13 cellular contexts compared by ENCODE assay signal in the genomic region with DNA sequence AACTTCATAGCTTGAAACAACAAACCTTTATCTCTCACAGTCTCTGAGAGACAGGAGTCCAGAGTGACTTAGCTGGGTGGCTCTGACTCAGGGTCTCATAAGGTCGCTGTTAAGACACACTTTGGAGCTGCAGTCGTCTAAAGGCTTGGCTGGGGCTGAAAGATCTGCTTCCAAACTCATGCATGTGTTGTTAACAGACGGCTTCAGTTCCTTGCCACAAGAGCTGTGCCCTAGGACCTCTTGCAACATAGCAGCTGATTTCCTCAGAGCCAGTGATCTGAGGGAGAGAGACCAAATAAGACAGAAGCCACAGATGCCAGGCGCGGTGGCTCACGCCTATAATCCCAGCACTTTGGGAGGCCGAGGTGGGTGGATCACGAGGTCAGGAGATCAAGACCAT.
DNase-seq lines count a peak whose midpoint lies in the region; ATAC-seq and TF ChIP-seq lines count a peak whose summit lies in the region.
"Had no signal": no experiment of that assay in that cellular context is flagged by ENCODE, and none has a peak within 500 bp of the region (broad histone marks: within the 10 kb centered on the region; RNA-seq: fewer than 3 reads in every experiment).

No MANE protein-coding gene starts in this region.

- in situ Hi-C loops in GM23248 (cut with MboI) = no loop called here

- H3K9me3 Mint-ChIP-seq in activated CD8-positive, alpha-beta T cell treated with anti-CD3 and anti-CD28 coated beads, Interleukin-2, amount 10 ng/mL, durations not matched to agents 7 days and 5 days (ENCODE audit: insufficient read depth) = peaks cover 5% of the 10 kb centered on the region

- no peaks in the 10 kb centered on the region for H3K27me3 ChIP-seq in GM23248 (replicated peaks; ENCODE audit: insufficient read depth)
- H3K27me3 ChIP-seq in gastroesophageal sphincter = no peaks in the 10 kb centered on the region
- no peaks in the 10 kb centered on the region for H3K27me3 ChIP-seq in psoas muscle (ENCODE audit: insufficient read depth in 3 of 3, low read length in 2 of 3)
- H3K27me3 ChIP-seq: dorsolateral prefrontal cortex, foreskin keratinocyte had no signal

- no peaks in the 10 kb centered on the region for H4K20me1 ChIP-seq in GM23248 (ENCODE audit: insufficient read depth)

- TF ChIP-seq POLR2A in gastroesophageal sphincter (IDR thresholded peaks at IDR 0.05) = no peak

- H3K9me2 ChIP-seq in GM23248 (ENCODE audit: insufficient read depth) = no peaks in the 10 kb centered on the region

- H3K36me3 Mint-ChIP-seq in activated CD8-positive, alpha-beta T cell treated with anti-CD3 and anti-CD28 coated beads, Interleukin-2, amount 10 ng/mL, durations not matched to agents 7 days and 5 days (ENCODE audit: low read depth) = peaks cover 19% of the 10 kb centered on the region

- 18 to 21% methylated on average over 8 of the region's 8 CpGs for WGBS in GM23248 (ENCODE audit: low coverage in 1 of 2, low lambda C conversion rate in 2 of 2, missing lambda C conversion rate in 2 of 2), 2 experiments
- WGBS in gastroesophageal sphincter (ENCODE audit: low coverage in 1 of 2), 2 donors = 72 to 80% methylated on average over 1 to 3 of the region's 8 CpGs
- 41 to 61% (median 46%) methylated on average over 6 to 8 of the region's 8 CpGs for WGBS in psoas muscle, 3 donors

- H2AFZ ChIP-seq in GM23248 = peak overlapping the region; percentile 6; the same call in 1 of the 2 replicates

- no peak overlapping the region for H3K9ac ChIP-seq in GM23248

- H3K36me3 ChIP-seq in GM23248 (ENCODE audit: low read depth) = no peaks in the 10 kb centered on the region
- H3K36me3 ChIP-seq in gastroesophageal sphincter = no peaks in the 10 kb centered on the region
- H3K36me3 ChIP-seq in psoas muscle (ENCODE audit: insufficient read depth in 1 of 2, low read depth in 1 of 2) = no peaks in the 10 kb centered on the region

- no peak overlapping the region for H3K4me3 ChIP-seq in GM23248
- no peak overlapping the region for H3K4me3 ChIP-seq in gastroesophageal sphincter
- no peak overlapping the region for H3K4me3 ChIP-seq in psoas muscle
- H3K4me3 ChIP-seq: dorsolateral prefrontal cortex had no signal

- TF ChIP-seq EP300 in gastroesophageal sphincter (IDR thresholded peaks at IDR 0.05) = no peak

- intact Hi-C loops in psoas muscle (cut with DNase I) = no loop called here
- intact Hi-C loops in left colon (cut with DNase I, micrococcal nuclease) = no loop called here

- H3K27ac ChIP-seq in GM23248 = peak overlapping the region; percentile 49
- no peak overlapping the region for H3K27ac ChIP-seq in gastroesophageal sphincter
- H3K27ac ChIP-seq in psoas muscle = no peak overlapping the region
- H3K27ac ChIP-seq: foreskin keratinocyte had no signal

- peaks cover 16% of the 10 kb centered on the region for H3F3A ChIP-seq in GM23248 (ENCODE audit: insufficient read depth)

- H3K79me2 ChIP-seq in GM23248 (ENCODE audit: insufficient read depth) = no peaks in the 10 kb centered on the region

- TF ChIP-seq CTCF in gastroesophageal sphincter (IDR thresholded peaks at IDR 0.05) (no peak), psoas muscle (IDR thresholded peaks at IDR 0.05) (no peak)

- POLR2A ChIA-PET in activated CD8-positive, alpha-beta T cell treated with anti-CD3 and anti-CD28 coated beads, Interleukin-2, amount 10 ng/mL, durations not matched to agents 7 days and 5 days (lab: Charles Lee) = no interaction called here

- no peaks in the 10 kb centered on the region for H3K4me1 Mint-ChIP-seq in activated CD8-positive, alpha-beta T cell treated with anti-CD3 and anti-CD28 coated beads, Interleukin-2, amount 10 ng/mL, durations not matched to agents 7 days and 5 days (ENCODE audit: low read depth)
- H3K4me1 Mint-ChIP-seq: stimulated activated naive B cell treated with anti-CD40 and anti-IgM and Interleukin-4, amounts not matched to agents 10 μg/mL and 1 μg/mL and 100 μg/mL, for 72 hours had no signal

- no peak overlapping the region for H3K4me2 ChIP-seq in GM23248 (ENCODE audit: unreplicated experiment)

- DNase-seq in GM23248 (peak; percentile 73), SIG-M5 treated with dmso at 0.1 percent for 504 hours (lab: John Stamatoyannopoulos, UW; ENCODE audit: unreplicated experiment) (peak; percentile 98), psoas muscle (peak; percentile 47 to 63), left colon (no peak), DMS79 treated with DMSO at 0.1 percent for 48 hours (lab: John Stamatoyannopoulos, UW) (no peak)
- DNase-seq in stimulated activated CD4-positive, alpha-beta T cell treated with anti-CD3 and anti-CD28 coated beads, Interleukin-2, amount 100 ng/mL, for 48 hours = no peak
- DNase-seq in activated CD8-positive, alpha-beta T cell treated with anti-CD3 and anti-CD28 coated beads, Interleukin-2, amount 10 ng/mL, durations not matched to agents 7 days and 5 days = no peak
- DNase-seq: activated CD4-positive, alpha-beta T cell treated with anti-CD3 and anti-CD28 coated beads, Interleukin-2, amount 50 U/mL, for 1 hour; dorsolateral prefrontal cortex; foreskin keratinocyte; NCI-H69; stimulated activated naive B cell treated with anti-CD40 and anti-IgM and Interleukin-4, amounts not matched to agents 10 μg/mL and 1 μg/mL and 100 μg/mL, for 72 hours had no signal

- H3K4me1 ChIP-seq in GM23248 (ENCODE audit: insufficient read depth) (peaks cover 25% of the 10 kb centered on the region), gastroesophageal sphincter (no peaks in the 10 kb centered on the region), psoas muscle (no peaks in the 10 kb centered on the region)

- H3K9me3 ChIP-seq in GM23248 (ENCODE audit: low read depth) (no peaks in the 10 kb centered on the region), gastroesophageal sphincter (no peaks in the 10 kb centered on the region), psoas muscle (no peaks in the 10 kb centered on the region)

- ATAC-seq in gastroesophageal sphincter = peak; percentile 70
- peak; percentile 15 to 80 (median 72) for ATAC-seq in psoas muscle
- no peak for ATAC-seq in left colon
- ATAC-seq in activated CD8-positive, alpha-beta T cell treated with anti-CD3 and anti-CD28 coated beads, Interleukin-2, amount 10 ng/mL, durations not matched to agents 7 days and 5 days = no peak
- ATAC-seq: foreskin keratinocyte; stimulated activated naive B cell treated with anti-CD40 and anti-IgM and Interleukin-4, amounts not matched to agents 10 μg/mL and 1 μg/mL and 100 μg/mL, for 72 hours had no signal

- no peaks in the 10 kb centered on the region for H3K27me3 Mint-ChIP-seq in activated CD8-positive, alpha-beta T cell treated with anti-CD3 and anti-CD28 coated beads, Interleukin-2, amount 10 ng/mL, durations not matched to agents 7 days and 5 days (ENCODE audit: low read depth)
- H3K27me3 Mint-ChIP-seq: stimulated activated naive B cell treated with anti-CD40 and anti-IgM and Interleukin-4, amounts not matched to agents 10 μg/mL and 1 μg/mL and 100 μg/mL, for 72 hours had no signal

- no peak overlapping the region for H3K27ac Mint-ChIP-seq in activated CD8-positive, alpha-beta T cell treated with anti-CD3 and anti-CD28 coated beads, Interleukin-2, amount 10 ng/mL, durations not matched to agents 7 days and 5 days
- H3K27ac Mint-ChIP-seq: stimulated activated naive B cell treated with anti-CD40 and anti-IgM and Interleukin-4, amounts not matched to agents 10 μg/mL and 1 μg/mL and 100 μg/mL, for 72 hours had no signal

- CTCF ChIA-PET in activated CD8-positive, alpha-beta T cell treated with anti-CD3 and anti-CD28 coated beads, Interleukin-2, amount 10 ng/mL, durations not matched to agents 7 days and 5 days (lab: Charles Lee) = interaction anchor here (0.8 kb wide), 1 partner anchor 46 kb away, joined by 3 read pairs; no protein-coding TSS in a partner anchor

- no peak overlapping the region for H3K4me3 Mint-ChIP-seq in activated CD8-positive, alpha-beta T cell treated with anti-CD3 and anti-CD28 coated beads, Interleukin-2, amount 10 ng/mL, durations not matched to agents 7 days and 5 days
- H3K4me3 Mint-ChIP-seq: stimulated activated naive B cell treated with anti-CD40 and anti-IgM and Interleukin-4, amounts not matched to agents 10 μg/mL and 1 μg/mL and 100 μg/mL, for 72 hours had no signal

Comparison
In these comparisons a context has a peak if more than half of its experiments do, and no peak if none do; other contexts are left out.
1. DNase-seq: peak in GM23248 (single experiment), SIG-M5 treated with dmso at 0.1 percent for 504 hours (single experiment) and psoas muscle (2 of 2); none in left colon (0 of 2), stimulated activated CD4-positive, alpha-beta T cell treated with anti-CD3 and anti-CD28 coated beads, Interleukin-2, amount 100 ng/mL, for 48 hours (0 of 2), DMS79 treated with DMSO at 0.1 percent for 48 hours (single experiment) and activated CD8-positive, alpha-beta T cell treated with anti-CD3 and anti-CD28 coated beads, Interleukin-2, amount 10 ng/mL, durations not matched to agents 7 days and 5 days (single experiment).
2. ATAC-seq: peak in gastroesophageal sphincter (single experiment) and psoas muscle (4 of 4); none in left colon (single experiment) and activated CD8-positive, alpha-beta T cell treated with anti-CD3 and anti-CD28 coated beads, Interleukin-2, amount 10 ng/mL, durations not matched to agents 7 days and 5 days (single experiment).